In genomic region chr11:94519478-94520084, GRCh38 we compare ENCODE assay signal across 10 cellular contexts. TPM values are rescaled to one million over a fixed set of nuclear protein-coding genes. Genes with fewer than 3 reads are reported as not detected.
A peak's percentile ranks its signal among the peaks of the same experiment; 100 is the strongest.
DNase-seq lines count a peak whose midpoint lies in the region; ATAC-seq and TF ChIP-seq lines count a peak whose summit lies in the region.
"Had no signal": no experiment of that assay in that cellular context is flagged by ENCODE, and none has a peak within 500 bp of the region (broad histone marks: within the 10 kb centered on the region; RNA-seq: fewer than 3 reads in every experiment).

No MANE protein-coding gene starts in this region.

- no peak overlapping the region for H3K27ac Mint-ChIP-seq in chondrocyte (ENCODE audit: unreplicated experiment)

- TF ChIP-seq CTCF in chondrocyte (IDR thresholded peaks at IDR 0.05) = peak; percentile 93

- ATAC-seq in GM21619 (IDR thresholded peaks at IDR 0.05; ENCODE audit: unreplicated experiment) (peak; percentile 52), GM18858 (IDR thresholded peaks at IDR 0.05; ENCODE audit: unreplicated experiment) (no peak), HG03095 (IDR thresholded peaks at IDR 0.05; ENCODE audit: unreplicated experiment) (no peak)

- DNase-seq in DMS53 (lab: John Stamatoyannopoulos, UW) = peak; percentile 75
- peak; percentile 24 for DNase-seq in NCI-H748 (lab: John Stamatoyannopoulos, UW; ENCODE audit: unreplicated experiment)
- DNase-seq in chondrocyte (ENCODE audit: low spot score) = no peak
- DNase-seq in myocyte (ENCODE audit: low read depth) = peak; percentile 48
- DNase-seq in activated T-cell treated with anti-CD3 and anti-CD28 coated beads for 4 hours = no peak

- no peak overlapping the region for H3K4me3 Mint-ChIP-seq in chondrocyte (ENCODE audit: unreplicated experiment)

- H3K9me3 Mint-ChIP-seq in chondrocyte (ENCODE audit: low read depth) = no peaks in the 10 kb centered on the region

- H3K36me3 Mint-ChIP-seq in chondrocyte (ENCODE audit: low read depth) = no peaks in the 10 kb centered on the region

- H3K4me1 Mint-ChIP-seq in chondrocyte (ENCODE audit: low read depth) = no peaks in the 10 kb centered on the region

- H3K27me3 Mint-ChIP-seq in chondrocyte (ENCODE audit: low read depth) = peaks cover 8% of the 10 kb centered on the region

RNA-seq across cellular contexts. Expression of gene C11orf97, which starts 7.3 kb away (rescaled TPM):
- total RNA-seq in chondrocyte (not detected in 3 replicates), myocyte (not detected in 2 replicates)
- polyA plus RNA-seq in myocyte (2012) = not detected
- total RNA-seq: SJCRH30 had no signal
- polyA plus RNA-seq: keratinocyte had no signal

RNA-seq across cellular contexts. Expression of gene FUT4, which starts 24.1 kb away (rescaled TPM):
- total RNA-seq in chondrocyte = 4.6 to 8.6 TPM (median 7.7 TPM) in 3 replicates
- total RNA-seq in myocyte = 3.9 and 4.0 TPM in 2 replicates
- 1.4 TPM for polyA plus RNA-seq in myocyte (2012)

RNA-seq across cellular contexts. Expression of gene ANKRD49, which starts 25.8 kb away (rescaled TPM):
- total RNA-seq in chondrocyte = 8.6 to 11.2 TPM (median 8.9 TPM) in 3 replicates
- 12.4 and 12.5 TPM in 2 replicates for total RNA-seq in myocyte
- 5.5 TPM for polyA plus RNA-seq in myocyte (2012)

RNA-seq across cellular contexts. Expression of gene MRE11, which starts 25.9 kb away (rescaled TPM):
- total RNA-seq in chondrocyte (13.7 to 21.7 TPM (median 15.5 TPM) in 3 replicates), myocyte (12.1 and 13.2 TPM in 2 replicates)
- polyA plus RNA-seq in myocyte (2012) = 4.1 TPM

RNA-seq across cellular contexts. Expression of gene PIWIL4, which starts 47.6 kb away (rescaled TPM):
- 2.4 to 2.6 TPM (median 2.5 TPM) in 3 replicates for total RNA-seq in chondrocyte
- 0.72 and 0.73 TPM in 2 replicates for total RNA-seq in myocyte
- 0.68 TPM for polyA plus RNA-seq in myocyte (2012)
- total RNA-seq: SJCRH30 had no signal

Comparison
In these comparisons a context has a peak if more than half of its experiments do, and no peak if none do; other contexts are left out.
1. DNase-seq: peak in DMS53 (single experiment), NCI-H748 (single experiment) and myocyte (single experiment); none in chondrocyte (single experiment) and activated T-cell treated with anti-CD3 and anti-CD28 coated beads for 4 hours (single experiment).